ENCODE assay signal across 18 cellular contexts in genomic region chr18:69878534-69878933, GRCh38.
"Had no signal": no experiment of that assay in that cellular context is flagged by ENCODE, and none has a peak within 500 bp of the region (broad histone marks: within the 10 kb centered on the region; RNA-seq: fewer than 3 reads in every experiment).

No MANE protein-coding gene starts in this region.

- H3K27me3 Mint-ChIP-seq: activated CD8-positive, alpha-beta memory T cell treated with anti-CD3 and anti-CD28 coated beads, Interleukin-2, amount 10 ng/mL, durations not matched to agents 7 days and 5 days; stimulated activated naive CD8-positive, alpha-beta T cell treated with anti-CD3 and anti-CD28 coated beads, Interleukin-15, Interleukin-2, amounts not matched to agents 100 ng/mL and 50 ng/mL, for 24 hours had no signal

- H3K4me3 ChIP-seq: body of pancreas, colonic mucosa, esophagus muscularis mucosa, suprapubic skin had no signal

- H3K4me3 Mint-ChIP-seq: activated CD8-positive, alpha-beta memory T cell treated with anti-CD3 and anti-CD28 coated beads, Interleukin-2, amount 10 ng/mL, durations not matched to agents 7 days and 5 days; mesothelial cell of epicardium; stimulated activated naive CD8-positive, alpha-beta T cell treated with anti-CD3 and anti-CD28 coated beads, Interleukin-15, Interleukin-2, amounts not matched to agents 100 ng/mL and 50 ng/mL, for 24 hours had no signal

- H3K4me1 Mint-ChIP-seq: mesothelial cell of epicardium had no signal

- H3K27me3 ChIP-seq: body of pancreas, colonic mucosa, esophagus muscularis mucosa, suprapubic skin had no signal

- H3K36me3 ChIP-seq: colonic mucosa, esophagus muscularis mucosa, suprapubic skin had no signal

- H3K27ac Mint-ChIP-seq: activated CD8-positive, alpha-beta memory T cell treated with anti-CD3 and anti-CD28 coated beads, Interleukin-2, amount 10 ng/mL, durations not matched to agents 7 days and 5 days; mesothelial cell of epicardium; stimulated activated naive CD8-positive, alpha-beta T cell treated with anti-CD3 and anti-CD28 coated beads, Interleukin-15, Interleukin-2, amounts not matched to agents 100 ng/mL and 50 ng/mL, for 24 hours had no signal

- DNase-seq: activated CD4-positive, alpha-beta T cell treated with anti-CD3 and anti-CD28 coated beads, Interleukin-2, amount 50 U/mL, for 48 hours; activated CD8-positive, alpha-beta memory T cell treated with anti-CD3 and anti-CD28 coated beads, Interleukin-2, amount 10 ng/mL, durations not matched to agents 7 days and 5 days; activated effector memory CD4-positive, alpha-beta T cell treated with anti-CD3 and anti-CD28 coated beads, Interleukin-2, amount 50 U/mL, for 16 hours; activated T-cell treated with anti-CD3 and anti-CD28 coated beads, Interleukin-2, amount 50 U/mL, for 1 hour; amygdala; body of pancreas; caudate nucleus; colonic mucosa; hippocampal formation; occipital lobe; stimulated activated CD4-positive, alpha-beta T cell treated with anti-CD3 and anti-CD28 coated beads, Interleukin-4, amount 100 ng/mL, for 24 hours; SW 1271; trophoblast cell had no signal

- ATAC-seq: activated CD8-positive, alpha-beta memory T cell treated with anti-CD3 and anti-CD28 coated beads, Interleukin-2, amount 10 ng/mL, durations not matched to agents 7 days and 5 days; activated naive CD4-positive, alpha-beta T cell treated with anti-CD3 and anti-CD28 coated beads, Interleukin-2, amount 50 U/mL, for 72 hours; body of pancreas had no signal

- H3K27ac ChIP-seq: body of pancreas, colonic mucosa, esophagus muscularis mucosa, suprapubic skin had no signal

- H3K4me1 ChIP-seq: body of pancreas, colonic mucosa, suprapubic skin had no signal
